8 cellular contexts compared by ENCODE assay signal in genomic region chr6:11575408-11576033, GRCh38. TPM values are rescaled to one million over a fixed set of nuclear protein-coding genes. Genes with fewer than 3 reads are reported as not detected.
DNase-seq lines count a peak whose midpoint lies in the region; ATAC-seq and TF ChIP-seq lines count a peak whose summit lies in the region.

No MANE protein-coding gene starts in this region.

- H3K27ac ChIP-seq in PC-3 (ENCODE audit: low read length) (no peak overlapping the region), foreskin keratinocyte (no peak overlapping the region)

- no peaks in the 10 kb centered on the region for H4K20me1 ChIP-seq in PC-3 (ENCODE audit: low read length)

- peak overlapping the region; percentile 62 for H3K4me2 ChIP-seq in PC-3 (ENCODE audit: low read length)

- H3K4me1 Mint-ChIP-seq in activated T-helper 1 cell treated with anti-CD3 and anti-CD28 coated beads, Interleukin-12 subunit alpha, Interleukin-12 subunit beta, Interleukin-2, Interleukin-4 antibody, amounts not matched to agents 30 ng/mL and 10 ng/mL and 1 ng/mL, durations not matched to agents 14 hours and 24 hours and 36 hours (ENCODE audit: low read depth) = no peaks in the 10 kb centered on the region

- DNase-seq in G401 (ENCODE audit: low spot score) (peak; percentile 83), HT1080 (ENCODE audit: low read depth) (peak; percentile 86), PC-3 (peak; percentile 85), foreskin keratinocyte (peak; percentile 54 to 73), omental fat pad (ENCODE audit: low spot score) (no peak)
- DNase-seq in activated T-helper 1 cell treated with anti-CD3 and anti-CD28 coated beads, Interleukin-12 subunit alpha, Interleukin-12 subunit beta, Interleukin-2, Interleukin-4 antibody, amounts not matched to agents 30 ng/mL and 10 ng/mL and 1 ng/mL, durations not matched to agents 14 hours and 24 hours and 36 hours (ENCODE audit: low spot score) = peak; percentile 37

- no peaks in the 10 kb centered on the region for H3K9me3 Mint-ChIP-seq in activated T-helper 1 cell treated with anti-CD3 and anti-CD28 coated beads, Interleukin-12 subunit alpha, Interleukin-12 subunit beta, Interleukin-2, Interleukin-4 antibody, amounts not matched to agents 30 ng/mL and 10 ng/mL and 1 ng/mL, durations not matched to agents 14 hours and 24 hours and 36 hours

- H3K36me3 ChIP-seq in PC-3 (ENCODE audit: low read depth, low read length) = no peaks in the 10 kb centered on the region

- intact Hi-C loops in PC-3 (cut with micrococcal nuclease) = loop anchor here (1.0 to 5.0 kb wide), 5 partner anchors 75 to 624 kb away; partner anchors contain the start of gene SMIM13
- intact Hi-C loops in activated T-helper 1 cell treated with anti-CD3 and anti-CD28 coated beads, Interleukin-12 subunit alpha, Interleukin-12 subunit beta, Interleukin-2, Interleukin-4 antibody, amounts not matched to agents 30 ng/mL and 10 ng/mL and 1 ng/mL, durations not matched to agents 14 hours and 24 hours and 36 hours (cut with micrococcal nuclease) = loop anchor here (1.0 to 5.0 kb wide), 5 partner anchors 39 to 621 kb away; partner anchors contain the start of gene TMEM170B

- ATAC-seq in GM21515 (IDR thresholded peaks at IDR 0.05; ENCODE audit: unreplicated experiment) = peak; percentile 93
- peak; percentile 100 for ATAC-seq in PC-3
- ATAC-seq in foreskin keratinocyte = peak; percentile 98
- peak; percentile 96 for ATAC-seq in omental fat pad (ENCODE audit: low FRiP score)
- no peak for ATAC-seq in HG03025 (IDR thresholded peaks at IDR 0.05; ENCODE audit: low FRiP score, unreplicated experiment)

- H2AFZ ChIP-seq in PC-3 (ENCODE audit: low read length) = peak overlapping the region; percentile 62

- POLR2A ChIA-PET in PC-3 (lab: Charles Lee; ENCODE audit: unreplicated experiment) = interaction anchor here (0.6 kb wide), 1 partner anchor 32 kb away, joined by 5 read pairs; no protein-coding TSS in a partner anchor

- in situ Hi-C loops in G401 (cut with HindIII; ENCODE audit: low sequenced_read_pairs) = no loop called here

- no peak overlapping the region for H3K9ac ChIP-seq in PC-3 (ENCODE audit: low read length)

- no peak overlapping the region for H3K27ac Mint-ChIP-seq in activated T-helper 1 cell treated with anti-CD3 and anti-CD28 coated beads, Interleukin-12 subunit alpha, Interleukin-12 subunit beta, Interleukin-2, Interleukin-4 antibody, amounts not matched to agents 30 ng/mL and 10 ng/mL and 1 ng/mL, durations not matched to agents 14 hours and 24 hours and 36 hours

- H3K79me2 ChIP-seq in PC-3 (ENCODE audit: low read length) = no peaks in the 10 kb centered on the region

- H3K4me1 ChIP-seq in PC-3 (ENCODE audit: insufficient read depth, low read length) (0 out of 2 replicates have a peak, but pooled peaks cover 3% of the 10 kb centered on the region), foreskin keratinocyte (peaks cover 6% of the 10 kb centered on the region)

- no peaks in the 10 kb centered on the region for H3K9me2 ChIP-seq in PC-3 (replicated peaks; ENCODE audit: low read length)

- no TSS peak for BruUV-seq in PC-3 (replicated peaks; lab: Mats Ljungman, UMichigan)

- H3K27me3 Mint-ChIP-seq in activated T-helper 1 cell treated with anti-CD3 and anti-CD28 coated beads, Interleukin-12 subunit alpha, Interleukin-12 subunit beta, Interleukin-2, Interleukin-4 antibody, amounts not matched to agents 30 ng/mL and 10 ng/mL and 1 ng/mL, durations not matched to agents 14 hours and 24 hours and 36 hours (ENCODE audit: insufficient read depth) = peaks cover 2% of the 10 kb centered on the region

- no peaks in the 10 kb centered on the region for H3K36me3 Mint-ChIP-seq in activated T-helper 1 cell treated with anti-CD3 and anti-CD28 coated beads, Interleukin-12 subunit alpha, Interleukin-12 subunit beta, Interleukin-2, Interleukin-4 antibody, amounts not matched to agents 30 ng/mL and 10 ng/mL and 1 ng/mL, durations not matched to agents 14 hours and 24 hours and 36 hours (ENCODE audit: low read depth)

- H3K9me3 ChIP-seq in PC-3 (ENCODE audit: low read length) = no peaks in the 10 kb centered on the region

- H3K4me3 Mint-ChIP-seq in activated T-helper 1 cell treated with anti-CD3 and anti-CD28 coated beads, Interleukin-12 subunit alpha, Interleukin-12 subunit beta, Interleukin-2, Interleukin-4 antibody, amounts not matched to agents 30 ng/mL and 10 ng/mL and 1 ng/mL, durations not matched to agents 14 hours and 24 hours and 36 hours = no peak overlapping the region

- CTCF ChIA-PET in PC-3 (lab: Charles Lee) = interaction anchor here (0.5 to 1.6 kb wide), 5 partner anchors 75 to 624 kb away, joined by 3 to 5 read pairs (median 4); no protein-coding TSS in a partner anchor

- peak overlapping the region; percentile 21 for H3K4me3 ChIP-seq in PC-3 (ENCODE audit: low read length)

- H3K27me3 ChIP-seq in PC-3 (ENCODE audit: low read length) (no peaks in the 10 kb centered on the region), foreskin keratinocyte (peaks cover 2% of the 10 kb centered on the region)

- no peaks in the 10 kb centered on the region for H3F3A ChIP-seq in PC-3 (ENCODE audit: low read length, unreplicated experiment)

- TF ChIP-seq CTCF in PC-3 (conservative IDR thresholded peaks at IDR 0.05; ENCODE audit: low read depth, low read length) (peak; percentile 95), foreskin keratinocyte (conservative IDR thresholded peaks at IDR 0.05) (peak; percentile 93), omental fat pad (IDR thresholded peaks at IDR 0.05) (peak in 1 of 3 donors; percentile 40)

RNA-seq across cellular contexts. Expression of gene TMEM170B, which starts 38.0 kb away (rescaled TPM):
- total RNA-seq in G401 (2014; rRNA removed; shearing (Covaris generic)) = 4.9 and 6.3 TPM in 2 replicates
- total RNA-seq in HT1080 (2014; rRNA removed; shearing (Covaris generic)) = 1.1 and 1.2 TPM in 2 replicates
- polyA plus RNA-seq in HT1080 (2015; cell fraction: cytosol; rRNA removed) = 1.1 and 1.5 TPM in 2 replicates
- 0.84 and 1.2 TPM in 2 replicates for polyA plus RNA-seq in HT1080 (2015; cell fraction: nucleus; rRNA removed)
- total RNA-seq in PC-3 (2014; rRNA removed) (0.52 and 0.66 TPM in 2 replicates), foreskin keratinocyte (0.03 and 0.07 TPM in 2 replicates), omental fat pad (10 to 100 TPM in 1 of 4 donors, 1 to 10 TPM in 3; 7.0 to 11.9 (median 8.8) TPM)
- total RNA-seq in activated T-helper 1 cell treated with anti-CD3 and anti-CD28 coated beads, Interleukin-12 subunit alpha, Interleukin-12 subunit beta, Interleukin-2, Interleukin-4 antibody, amounts not matched to agents 30 ng/mL and 10 ng/mL and 1 ng/mL, durations not matched to agents 14 hours and 24 hours and 36 hours = 0.78 and 0.86 TPM in 2 replicates
- polyA plus RNA-seq in foreskin keratinocyte = 0.01 and 0.02 TPM in 2 replicates
